8 cellular contexts compared by ENCODE assay signal in genomic region chr20:41329435-41330342, GRCh38.
A peak's percentile ranks its signal among the peaks of the same experiment; 100 is the strongest.
DNase-seq lines count a peak whose midpoint lies in the region; ATAC-seq and TF ChIP-seq lines count a peak whose summit lies in the region.

No MANE protein-coding gene starts in this region.

- TF ChIP-seq CTCF in astrocyte of the cerebellum (IDR thresholded peaks at IDR 0.05; ENCODE audit: low read depth, low read length, missing control alignments) = no peak

- no peak overlapping the region for H3K4me3 Mint-ChIP-seq in T-helper 1 cell treated with Interleukin-12 subunit alpha and Interleukin-12 subunit beta and Interleukin-4 antibody, amounts not matched to agents 30 μg/mL and 1 μg/mL, for 36 hours

- peaks cover 12% of the 10 kb centered on the region for H3K4me1 Mint-ChIP-seq in T-helper 1 cell treated with Interleukin-12 subunit alpha and Interleukin-12 subunit beta and Interleukin-4 antibody, amounts not matched to agents 30 μg/mL and 1 μg/mL, for 36 hours (ENCODE audit: low read depth)

- peak overlapping the region; percentile 42 for H3K27ac Mint-ChIP-seq in T-helper 1 cell treated with Interleukin-12 subunit alpha and Interleukin-12 subunit beta and Interleukin-4 antibody, amounts not matched to agents 30 μg/mL and 1 μg/mL, for 36 hours

- H3K36me3 Mint-ChIP-seq in T-helper 1 cell treated with Interleukin-12 subunit alpha and Interleukin-12 subunit beta and Interleukin-4 antibody, amounts not matched to agents 30 μg/mL and 1 μg/mL, for 36 hours (ENCODE audit: low read depth) = no peaks in the 10 kb centered on the region

- DNase-seq in GM04503 (ENCODE audit: low read depth) (peak; percentile 99), astrocyte of the cerebellum (ENCODE audit: low read depth) (peak; percentile 73), kidney glomerular epithelial cell (lab: John Stamatoyannopoulos, UW) (peak; percentile 98), HuH-7.5 (ENCODE audit: low spot score) (no peak)
- peak; percentile 64 to 68 for DNase-seq in stimulated activated CD4-positive, alpha-beta T cell treated with anti-CD3 and anti-CD28 coated beads, Interleukin-2, amount 100 ng/mL, for 24 hours

- ATAC-seq in HG03095 (IDR thresholded peaks at IDR 0.05; ENCODE audit: unreplicated experiment) (peak; percentile 77), HG02970 (IDR thresholded peaks at IDR 0.05; ENCODE audit: low FRiP score, unreplicated experiment) (no peak)

- in situ Hi-C loops in astrocyte of the cerebellum (cut with HindIII; ENCODE audit: low sequenced_read_pairs) = no loop called here

- H3K9me3 Mint-ChIP-seq in T-helper 1 cell treated with Interleukin-12 subunit alpha and Interleukin-12 subunit beta and Interleukin-4 antibody, amounts not matched to agents 30 μg/mL and 1 μg/mL, for 36 hours = no peaks in the 10 kb centered on the region

- no peak overlapping the region for H3K4me3 ChIP-seq in astrocyte of the cerebellum (ENCODE audit: low read depth, low read length)

- H3K27me3 Mint-ChIP-seq in T-helper 1 cell treated with Interleukin-12 subunit alpha and Interleukin-12 subunit beta and Interleukin-4 antibody, amounts not matched to agents 30 μg/mL and 1 μg/mL, for 36 hours (ENCODE audit: low read depth) = no peaks in the 10 kb centered on the region
